ENCODE assay signal across 10 cellular contexts in genomic region chr4:23717528-23718248, GRCh38.
A peak's percentile ranks its signal among the peaks of the same experiment; 100 is the strongest.
DNase-seq lines count a peak whose midpoint lies in the region; ATAC-seq lines count a peak whose summit lies in the region.
"Had no signal": no experiment of that assay in that cellular context is flagged by ENCODE, and none has a peak within 500 bp of the region (broad histone marks: within the 10 kb centered on the region; RNA-seq: fewer than 3 reads in every experiment).

No MANE protein-coding gene starts in this region.

- H3K4me1 ChIP-seq in GM23248 (ENCODE audit: insufficient read depth), result no peaks in the 10 kb centered on the region

- no peaks in the 10 kb centered on the region for H4K20me1 ChIP-seq in GM23248 (ENCODE audit: insufficient read depth)

- H3K4me2 ChIP-seq in GM23248 (ENCODE audit: unreplicated experiment), result no peak overlapping the region

- H3K4me1 Mint-ChIP-seq in stimulated activated memory B cell treated with anti-CD40 and anti-IgM and Interleukin-4, amounts not matched to agents 10 μg/mL and 1 μg/mL and 100 μg/mL, for 72 hours, result no peaks in the 10 kb centered on the region

- no peaks in the 10 kb centered on the region for H3K9me2 ChIP-seq in GM23248 (ENCODE audit: insufficient read depth)

- peaks cover 3% of the 10 kb centered on the region for H3K9me3 Mint-ChIP-seq in stimulated activated memory B cell treated with anti-CD40 and anti-IgM and Interleukin-4, amounts not matched to agents 10 μg/mL and 1 μg/mL and 100 μg/mL, for 72 hours

- no peak overlapping the region for H3K4me3 ChIP-seq in GM23248

- no peaks in the 10 kb centered on the region for H3K9me3 ChIP-seq in GM23248 (ENCODE audit: low read depth)

- 43 to 44% methylated on average over 5 of the region's 5 CpGs for WGBS in GM23248 (ENCODE audit: low coverage in 1 of 2, low lambda C conversion rate in 2 of 2, missing lambda C conversion rate in 2 of 2), 2 experiments

- H3K27ac Mint-ChIP-seq in stimulated activated memory B cell treated with anti-CD40 and anti-IgM and Interleukin-4, amounts not matched to agents 10 μg/mL and 1 μg/mL and 100 μg/mL, for 72 hours, result no peak overlapping the region

- no peak overlapping the region for H3K27ac ChIP-seq in GM23248
- H3K27ac ChIP-seq: epithelial cell of prostate, HL-60 had no signal

- no peaks in the 10 kb centered on the region for H3K36me3 Mint-ChIP-seq in stimulated activated memory B cell treated with anti-CD40 and anti-IgM and Interleukin-4, amounts not matched to agents 10 μg/mL and 1 μg/mL and 100 μg/mL, for 72 hours

- DNase-seq in AML-193 (lab: John Stamatoyannopoulos, UW) (peak; percentile 23 to 31), GM23248 (peak; percentile 52), SK-MEL-5 (ENCODE audit: low read depth, low spot score) (peak; percentile 69), iPS-NIHi11 (ENCODE audit: low spot score) (peak; percentile 73), globus pallidus (ENCODE audit: low spot score) (no peak), GF-D8 (lab: John Stamatoyannopoulos, UW) (no peak)

- H3K27me3 ChIP-seq in GM23248 (replicated peaks; ENCODE audit: insufficient read depth), result no peaks in the 10 kb centered on the region

- no peaks in the 10 kb centered on the region for H3K36me3 ChIP-seq in GM23248 (ENCODE audit: low read depth)

- no peak for ATAC-seq in GM18520 (IDR thresholded peaks at IDR 0.05; ENCODE audit: unreplicated experiment)
- no peak for ATAC-seq in stimulated activated memory B cell treated with anti-CD40 and anti-IgM and Interleukin-4, amounts not matched to agents 10 μg/mL and 1 μg/mL and 100 μg/mL, for 72 hours

- no peaks in the 10 kb centered on the region for H3K79me2 ChIP-seq in GM23248 (ENCODE audit: insufficient read depth)

- H2AFZ ChIP-seq in GM23248, result no peak overlapping the region

- no peak overlapping the region for H3K9ac ChIP-seq in GM23248

- H3K27me3 Mint-ChIP-seq in stimulated activated memory B cell treated with anti-CD40 and anti-IgM and Interleukin-4, amounts not matched to agents 10 μg/mL and 1 μg/mL and 100 μg/mL, for 72 hours, result no peaks in the 10 kb centered on the region

- no peaks in the 10 kb centered on the region for H3F3A ChIP-seq in GM23248 (ENCODE audit: insufficient read depth)

- in situ Hi-C loops in GM23248 (cut with MboI) (no loop called here), SK-MEL-5 (cut with HindIII; ENCODE audit: low pct_unique_long_range_greater_than_20kb, low sequenced_read_pairs) (no loop called here)

- H3K4me3 Mint-ChIP-seq in stimulated activated memory B cell treated with anti-CD40 and anti-IgM and Interleukin-4, amounts not matched to agents 10 μg/mL and 1 μg/mL and 100 μg/mL, for 72 hours, result no peak overlapping the region

Comparison
In these comparisons a context has a peak if more than half of its experiments do, and no peak if none do; other contexts are left out.
1. DNase-seq: peak in AML-193 (2 of 2), GM23248 (single experiment), SK-MEL-5 (single experiment) and iPS-NIHi11 (single experiment); none in globus pallidus (single experiment) and GF-D8 (single experiment).